Comparison of ENCODE assay signal across 1 cellular context in the genomic region with DNA sequence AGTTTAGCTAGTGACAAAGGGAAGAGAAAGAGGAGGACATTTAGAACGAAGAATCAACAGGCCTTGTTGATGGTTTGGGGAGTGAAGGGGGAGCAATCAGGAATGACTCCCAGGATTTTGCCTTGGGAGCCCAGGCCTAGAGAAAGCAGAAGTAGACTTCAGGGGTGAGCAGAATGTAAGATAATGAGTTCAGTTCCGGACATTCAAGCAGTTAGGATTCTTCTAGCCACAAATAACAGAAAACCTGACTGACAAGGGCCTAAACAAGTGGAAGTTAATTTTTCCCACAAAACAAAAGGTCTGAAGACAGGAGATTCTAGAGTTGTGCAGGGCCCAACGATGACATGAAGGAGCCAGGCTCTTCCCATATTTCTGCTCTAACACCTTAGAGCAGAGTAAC.
TF ChIP-seq lines count a peak whose summit lies in the region.

No MANE protein-coding gene starts in this region.

TF ChIP-seq in K562, 482 proteins besides CTCF, POLR2A, EP300 and RAD21 (continued from another document):
- TF ChIP-seq SRSF7 (optimal IDR thresholded peaks at IDR 0.05; ENCODE audit: low read depth, low read length) (no peak), ZSCAN29 (IDR thresholded peaks at IDR 0.05) (no peak), ZBTB8A (IDR thresholded peaks at IDR 0.05; ENCODE audit: partially characterized antibody) (no peak), ARID1B (IDR thresholded peaks at IDR 0.05) (peak; percentile 45; the same call in 1 of the 2 replicates), MTF1 (CRISPR knock-in tag; IDR thresholded peaks at IDR 0.05; ENCODE audit: borderline replicate concordance) (no peak), KLF13 (tag; IDR thresholded peaks at IDR 0.05; ENCODE audit: borderline replicate concordance, low read depth) (no peak), FOXP4 (CRISPR knock-in tag; IDR thresholded peaks at IDR 0.05; ENCODE audit: borderline replicate concordance) (no peak), SMARCA4 (IDR thresholded peaks at IDR 0.05) (0 out of 2 replicates have a peak, but pooled peaks have one; percentile 15), REST (CRISPR knock-in tag; IDR thresholded peaks at IDR 0.05; ENCODE audit: low read depth) (no peak), PKNOX1 (IDR thresholded peaks at IDR 0.05) (peak; percentile 73), ADNP (tag; IDR thresholded peaks at IDR 0.05) (no peak), ZNF766 (CRISPR knock-in tag; conservative IDR thresholded peaks at IDR 0.05) (0 out of 2 replicates have a peak, but pooled peaks have one; percentile 17), ATF1 (CRISPR knock-in tag; IDR thresholded peaks at IDR 0.05) (no peak), ATF1 (tag; IDR thresholded peaks at IDR 0.05) (no peak), SPI1 (IDR thresholded peaks at IDR 0.05; ENCODE audit: borderline replicate concordance, low read depth, low read length) (peak; percentile 58; the same call in 1 of the 2 replicates), ZNF717 (CRISPR knock-in tag; IDR thresholded peaks at IDR 0.05) (no peak), PRMT5 (CRISPR knock-in tag; IDR thresholded peaks at IDR 0.05) (no peak), SLC30A9 (CRISPR knock-in tag; IDR thresholded peaks at IDR 0.05) (no peak), ZBTB26 (CRISPR knock-in tag; IDR thresholded peaks at IDR 0.05) (no peak), NFXL1 (CRISPR knock-in tag; IDR thresholded peaks at IDR 0.05) (no peak), SMARCC2 (IDR thresholded peaks at IDR 0.05; ENCODE audit: low read depth) (no peak), SOX6 (IDR thresholded peaks at IDR 0.05) (peak; percentile 21; the same call in 1 of the 2 replicates), HMBOX1 (IDR thresholded peaks at IDR 0.05) (0 out of 2 replicates have a peak, but pooled peaks have one; percentile 53), RFX5 (IDR thresholded peaks at IDR 0.05; ENCODE audit: low read depth, low read length) (no peak)
- TF ChIP-seq, protein P1, sequence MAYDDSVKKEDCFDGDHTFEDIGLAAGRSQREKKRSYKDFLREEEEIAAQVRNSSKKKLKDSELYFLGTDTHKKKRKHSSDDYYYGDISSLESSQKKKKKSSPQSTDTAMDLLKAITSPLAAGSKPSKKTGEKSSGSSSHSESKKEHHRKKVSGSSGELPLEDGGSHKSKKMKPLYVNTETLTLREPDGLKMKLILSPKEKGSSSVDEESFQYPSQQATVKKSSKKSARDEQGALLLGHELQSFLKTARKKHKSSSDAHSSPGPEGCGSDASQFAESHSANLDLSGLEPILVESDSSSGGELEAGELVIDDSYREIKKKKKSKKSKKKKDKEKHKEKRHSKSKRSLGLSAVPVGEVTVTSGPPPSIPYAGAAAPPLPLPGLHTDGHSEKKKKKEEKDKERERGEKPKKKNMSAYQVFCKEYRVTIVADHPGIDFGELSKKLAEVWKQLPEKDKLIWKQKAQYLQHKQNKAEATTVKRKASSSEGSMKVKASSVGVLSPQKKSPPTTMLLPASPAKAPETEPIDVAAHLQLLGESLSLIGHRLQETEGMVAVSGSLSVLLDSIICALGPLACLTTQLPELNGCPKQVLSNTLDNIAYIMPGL (CRISPR knock-in tag; IDR thresholded peaks at IDR 0.05), result no peak
